ENCODE assay signal across 2 cellular contexts in genomic region chr15:58190419-58190818, GRCh38.
TF ChIP-seq lines count a peak whose summit lies in the region.

No MANE protein-coding gene starts in this region.

TF ChIP-seq in SK-N-SH treated with all-trans-retinoic acid at 6 μM for 48 hours, 23 proteins besides CTCF, POLR2A, EP300 and RAD21 (continued from another document):
- TF ChIP-seq POU6F1 (CRISPR knock-in tag; IDR thresholded peaks at IDR 0.05; ENCODE audit: borderline replicate concordance, low read depth) = no peak

TF ChIP-seq in SK-N-SH, 30 proteins besides CTCF, POLR2A, EP300 and RAD21 (continued from another document):
- no peak for TF ChIP-seq PBX3 (IDR thresholded peaks at IDR 0.05)
- TF ChIP-seq SMC3 (IDR thresholded peaks at IDR 0.05; ENCODE audit: low read depth, low read length) = no peak
- TF ChIP-seq, protein P1, sequence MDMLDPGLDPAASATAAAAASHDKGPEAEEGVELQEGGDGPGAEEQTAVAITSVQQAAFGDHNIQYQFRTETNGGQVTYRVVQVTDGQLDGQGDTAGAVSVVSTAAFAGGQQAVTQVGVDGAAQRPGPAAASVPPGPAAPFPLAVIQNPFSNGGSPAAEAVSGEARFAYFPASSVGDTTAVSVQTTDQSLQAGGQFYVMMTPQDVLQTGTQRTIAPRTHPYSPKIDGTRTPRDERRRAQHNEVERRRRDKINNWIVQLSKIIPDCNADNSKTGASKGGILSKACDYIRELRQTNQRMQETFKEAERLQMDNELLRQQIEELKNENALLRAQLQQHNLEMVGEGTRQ (IDR thresholded peaks at IDR 0.05; ENCODE audit: borderline replicate concordance, low read depth, low read length) = no peak
- no peak for TF ChIP-seq YY1 (IDR thresholded peaks at IDR 0.05; ENCODE audit: low read depth)
- no peak for TF ChIP-seq IRF3 (IDR thresholded peaks at IDR 0.05; ENCODE audit: low read depth, low read length)
- no peak for TF ChIP-seq RCOR1 (IDR thresholded peaks at IDR 0.05; ENCODE audit: low read length)
- no peak for TF ChIP-seq EZH2phosphoT487 (IDR thresholded peaks at IDR 0.05; ENCODE audit: borderline replicate concordance, low read depth)
- TF ChIP-seq, protein P2, sequence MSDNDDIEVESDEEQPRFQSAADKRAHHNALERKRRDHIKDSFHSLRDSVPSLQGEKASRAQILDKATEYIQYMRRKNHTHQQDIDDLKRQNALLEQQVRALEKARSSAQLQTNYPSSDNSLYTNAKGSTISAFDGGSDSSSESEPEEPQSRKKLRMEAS (IDR thresholded peaks at IDR 0.05; ENCODE audit: low read depth) = no peak
- TF ChIP-seq, protein P3, sequence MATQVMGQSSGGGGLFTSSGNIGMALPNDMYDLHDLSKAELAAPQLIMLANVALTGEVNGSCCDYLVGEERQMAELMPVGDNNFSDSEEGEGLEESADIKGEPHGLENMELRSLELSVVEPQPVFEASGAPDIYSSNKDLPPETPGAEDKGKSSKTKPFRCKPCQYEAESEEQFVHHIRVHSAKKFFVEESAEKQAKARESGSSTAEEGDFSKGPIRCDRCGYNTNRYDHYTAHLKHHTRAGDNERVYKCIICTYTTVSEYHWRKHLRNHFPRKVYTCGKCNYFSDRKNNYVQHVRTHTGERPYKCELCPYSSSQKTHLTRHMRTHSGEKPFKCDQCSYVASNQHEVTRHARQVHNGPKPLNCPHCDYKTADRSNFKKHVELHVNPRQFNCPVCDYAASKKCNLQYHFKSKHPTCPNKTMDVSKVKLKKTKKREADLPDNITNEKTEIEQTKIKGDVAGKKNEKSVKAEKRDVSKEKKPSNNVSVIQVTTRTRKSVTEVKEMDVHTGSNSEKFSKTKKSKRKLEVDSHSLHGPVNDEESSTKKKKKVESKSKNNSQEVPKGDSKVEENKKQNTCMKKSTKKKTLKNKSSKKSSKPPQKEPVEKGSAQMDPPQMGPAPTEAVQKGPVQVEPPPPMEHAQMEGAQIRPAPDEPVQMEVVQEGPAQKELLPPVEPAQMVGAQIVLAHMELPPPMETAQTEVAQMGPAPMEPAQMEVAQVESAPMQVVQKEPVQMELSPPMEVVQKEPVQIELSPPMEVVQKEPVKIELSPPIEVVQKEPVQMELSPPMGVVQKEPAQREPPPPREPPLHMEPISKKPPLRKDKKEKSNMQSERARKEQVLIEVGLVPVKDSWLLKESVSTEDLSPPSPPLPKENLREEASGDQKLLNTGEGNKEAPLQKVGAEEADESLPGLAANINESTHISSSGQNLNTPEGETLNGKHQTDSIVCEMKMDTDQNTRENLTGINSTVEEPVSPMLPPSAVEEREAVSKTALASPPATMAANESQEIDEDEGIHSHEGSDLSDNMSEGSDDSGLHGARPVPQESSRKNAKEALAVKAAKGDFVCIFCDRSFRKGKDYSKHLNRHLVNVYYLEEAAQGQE (IDR thresholded peaks at IDR 0.05; ENCODE audit: low read depth, low read length) = no peak
- TF ChIP-seq SIN3A (IDR thresholded peaks at IDR 0.05; ENCODE audit: borderline replicate concordance, low read depth, low read length) = no peak
- TF ChIP-seq TAF1 (IDR thresholded peaks at IDR 0.05; ENCODE audit: borderline replicate concordance, low read depth, low read length) = no peak
